8 cellular contexts compared by ENCODE assay signal in genomic region chr4:52051213-52051614, GRCh38. TPM values are rescaled to one million over a fixed set of nuclear protein-coding genes. Genes with fewer than 3 reads are reported as not detected.
DNase-seq lines count a peak whose midpoint lies in the region; ATAC-seq, FAIRE-seq and TF ChIP-seq lines count a peak whose summit lies in the region.

A gene with protein sequence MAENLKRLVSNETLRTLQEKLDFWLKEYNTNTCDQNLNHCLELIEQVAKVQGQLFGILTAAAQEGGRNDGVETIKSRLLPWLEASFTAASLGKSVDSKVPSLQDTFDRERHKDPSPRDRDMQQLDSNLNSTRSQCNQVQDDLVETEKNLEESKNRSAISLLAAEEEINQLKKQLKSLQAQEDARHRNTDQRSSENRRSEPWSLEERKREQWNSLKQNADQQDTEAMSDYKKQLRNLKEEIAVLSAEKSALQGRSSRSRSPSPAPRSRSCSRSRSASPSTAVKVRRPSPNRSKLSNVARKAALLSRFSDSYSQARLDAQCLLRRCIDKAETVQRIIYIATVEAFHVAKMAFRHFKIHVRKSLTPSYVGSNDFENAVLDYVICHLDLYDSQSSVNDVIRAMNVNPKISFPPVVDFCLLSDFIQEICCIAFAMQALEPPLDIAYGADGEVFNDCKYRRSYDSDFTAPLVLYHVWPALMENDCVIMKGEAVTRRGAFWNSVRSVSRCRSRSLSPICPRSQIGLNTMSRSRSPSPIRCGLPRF (plus strand): TSS chr4:52051304. CDS start chr4:52051705, 401 bp downstream.

- 0 to 2% (median 1%) methylated on average over 13 to 44 of the region's 44 CpGs for WGBS in stomach, 5 donors

- DNase-seq in breast epithelium (ENCODE audit: low spot score in 2 of 2) = peak; percentile 22 to 52
- DNase-seq in kidney = peak; percentile 72
- peak; percentile 60 for DNase-seq in stomach
- no peak for DNase-seq in MV-4-11 (lab: John Stamatoyannopoulos, UW)
- DNase-seq in HCEC 1CT = no peak

- ATAC-seq in GM19023 (IDR thresholded peaks at IDR 0.05; ENCODE audit: unreplicated experiment) (peak; percentile 48), HG03378 (IDR thresholded peaks at IDR 0.05; ENCODE audit: unreplicated experiment) (peak; percentile 38)

- H3K27ac ChIP-seq in C4-2B = peak within 1 kb of the TSS; percentile 41; the same call in 1 of the 2 replicates
- H3K27ac ChIP-seq in breast epithelium = peak within 1 kb of the TSS; percentile 87 to 90
- H3K27ac ChIP-seq in kidney (ENCODE audit: low read depth in 2 of 2, low read length in 2 of 2) = peak within 1 kb of the TSS; percentile 25 to 47
- peak within 1 kb of the TSS; percentile 62 to 80 (median 72) for H3K27ac ChIP-seq in stomach

- peak within 1 kb of the TSS in 1 of 2 donors; percentile 83 for H3K9ac ChIP-seq in kidney (ENCODE audit: low read length in 2 of 2)

- no peaks in the 10 kb centered on the region for H3K4me1 ChIP-seq in breast epithelium
- peaks cover 0 to 2% of the 10 kb centered on the region in 2 donors for H3K4me1 ChIP-seq in kidney (ENCODE audit: control insufficient read depth in 1 of 2, insufficient read depth in 1 of 2, low read depth in 1 of 2, low read length in 2 of 2)
- peaks cover 0 to 24% (median 23%) of the 10 kb centered on the region in 4 donors for H3K4me1 ChIP-seq in stomach

- H3K27me3 ChIP-seq in breast epithelium (no peaks in the 10 kb centered on the region), stomach (peaks cover 0 to 49% (median 9%) of the 10 kb centered on the region in 3 donors)

- TF ChIP-seq POLR2A in breast epithelium (IDR thresholded peaks at IDR 0.05) = no peak
- TF ChIP-seq POLR2A in stomach (IDR thresholded peaks at IDR 0.05) = no peak

- no peak for TF ChIP-seq EP300 in stomach (IDR thresholded peaks at IDR 0.05)

- no peak for FAIRE-seq in kidney (lab: Jason Lieb, UNC)

- H3K36me3 ChIP-seq in breast epithelium (no peaks in the 10 kb centered on the region), kidney (ENCODE audit: control insufficient read depth in 1 of 2, insufficient read depth in 2 of 2, low read length in 2 of 2) (no peaks in the 10 kb centered on the region), stomach (no peaks in the 10 kb centered on the region)

- TF ChIP-seq CTCF in C4-2B (conservative IDR thresholded peaks at IDR 0.05) = no peak
- TF ChIP-seq CTCF in breast epithelium (IDR thresholded peaks at IDR 0.05) = no peak
- TF ChIP-seq CTCF in kidney (IDR thresholded peaks at IDR 0.05; ENCODE audit: borderline replicate concordance, extremely low read depth, insufficient read depth) = no peak
- TF ChIP-seq CTCF in stomach (IDR thresholded peaks at IDR 0.05) = no peak

- H3K4me3 ChIP-seq in breast epithelium (peak within 1 kb of the TSS; percentile 47 to 74 (median 74)), kidney (ENCODE audit: low read length in 2 of 2) (peak within 1 kb of the TSS; percentile 74 to 84), stomach (peak within 1 kb of the TSS; percentile 57 to 74 (median 62))

- H3K9me3 ChIP-seq in breast epithelium = no peaks in the 10 kb centered on the region
- H3K9me3 ChIP-seq in kidney (ENCODE audit: control insufficient read depth in 1 of 2, low read length in 2 of 2) = no peaks in the 10 kb centered on the region
- H3K9me3 ChIP-seq in stomach = no peaks in the 10 kb centered on the region

- intact Hi-C loops in breast epithelium (cut with DNase I; ENCODE audit: low total_unique reads) (no loop called here), kidney (cut with DNase I) (no loop called here), stomach (cut with DNase I; ENCODE audit: low total_unique reads) (no loop called here)

RNA-seq across cellular contexts. Expression of the gene that starts here (rescaled TPM):
- total RNA-seq in breast epithelium (10 to 100 TPM in 1 of 3 donors, 1 to 10 TPM in 2; 8.8 to 11.0 (median 9.6) TPM), kidney (11.6 TPM), stomach (10 to 100 TPM in 2 of 5 donors, 1 to 10 TPM in 2, not detected in 1; 1.8 to 21.1 (median 12.5) TPM)
- polyA plus RNA-seq in kidney (ENCODE audit: insufficient read depth, low read depth, low replicate concordance) (5.9 TPM), stomach (1 to 10 TPM; 1.8 to 3.9 (median 3.3) TPM)

Comparison
In these comparisons a context has a peak if more than half of its experiments do, and no peak if none do; other contexts are left out.
1. H3K27ac ChIP-seq: peak in every context shown above with its lines; median percentile 88 in breast epithelium; 72 in stomach; 41 in C4-2B; 36 in kidney.
2. DNase-seq: peak in breast epithelium (2 of 2), kidney (single experiment) and stomach (single experiment); none in MV-4-11 (single experiment) and HCEC 1CT (single experiment).
3. Peak in every context shown above with its lines, with median percentiles within 50 percentile points of each other: H3K4me3 ChIP-seq.